ENCODE assay signal across 8 cellular contexts in the genomic region with DNA sequence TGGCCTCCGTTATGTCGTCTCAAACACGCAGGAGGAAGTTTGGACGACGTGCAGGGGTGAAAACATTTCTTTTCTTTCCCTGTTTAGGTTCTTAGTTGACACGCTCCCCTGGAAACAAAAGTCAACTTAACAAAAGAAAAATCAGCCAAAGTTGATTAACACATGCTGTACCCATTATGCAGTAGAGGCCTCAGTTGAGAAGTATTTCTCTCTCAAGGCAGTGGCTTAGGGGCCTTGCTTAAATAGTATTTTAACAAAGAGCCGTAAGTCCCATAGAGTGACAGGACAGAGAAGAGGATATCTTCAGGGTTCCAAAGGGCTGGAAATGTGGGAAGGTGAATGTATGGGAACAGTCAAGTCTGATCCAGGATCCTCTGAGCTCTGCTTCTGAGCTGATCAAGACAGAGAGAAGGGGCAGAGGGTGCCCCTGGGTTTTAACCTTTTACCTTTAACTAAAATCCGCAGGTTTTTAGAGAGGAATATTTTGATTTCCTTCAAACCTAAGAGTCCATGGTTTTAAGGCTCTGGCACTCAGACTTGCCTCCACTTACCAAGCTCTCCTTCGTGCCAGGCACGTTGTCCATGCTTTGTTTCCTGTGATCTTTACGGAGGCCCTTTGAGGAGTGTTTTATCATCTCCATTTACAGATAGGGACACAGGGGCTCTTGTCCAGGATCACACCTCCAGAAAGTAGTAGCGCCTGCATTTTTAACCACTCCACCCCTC. TPM values are rescaled to one million over a fixed set of nuclear protein-coding genes. Genes with fewer than 3 reads are reported as not detected.
DNase-seq lines count a peak whose midpoint lies in the region; ATAC-seq, FAIRE-seq and TF ChIP-seq lines count a peak whose summit lies in the region.

No MANE protein-coding gene starts in this region.

- no peak for TF ChIP-seq CTCF in pancreas (IDR thresholded peaks at IDR 0.05)

- no peak for ATAC-seq in pancreas
- ATAC-seq in HG03039 (IDR thresholded peaks at IDR 0.05; ENCODE audit: unreplicated experiment), result no peak

- H3K9me3 ChIP-seq in CD4-positive, alpha-beta memory T cell (ENCODE audit: control insufficient read depth in 1 of 2, low read length in 2 of 2), result no peaks in the 10 kb centered on the region
- H3K9me3 ChIP-seq in endocrine pancreas (ENCODE audit: control insufficient read depth, low read length) (no peaks in the 10 kb centered on the region), pancreas (no peaks in the 10 kb centered on the region)

- H3K36me3 ChIP-seq in CD4-positive, alpha-beta memory T cell (ENCODE audit: insufficient read depth, low read length), result peaks cover 5% of the 10 kb centered on the region
- H3K36me3 ChIP-seq in endocrine pancreas (ENCODE audit: control insufficient read depth, insufficient read depth, low read length) (no peaks in the 10 kb centered on the region), pancreas (no peaks in the 10 kb centered on the region)

- no peaks in the 10 kb centered on the region for H3K27me3 ChIP-seq in CD4-positive, alpha-beta memory T cell (ENCODE audit: insufficient read depth, low read length)
- H3K27me3 ChIP-seq in endocrine pancreas (ENCODE audit: control insufficient read depth, insufficient read depth, low read length), result no peaks in the 10 kb centered on the region
- H3K27me3 ChIP-seq in pancreas, result no peaks in the 10 kb centered on the region

- peaks cover 26 to 45% (median 35%) of the 10 kb centered on the region in 4 donors for H3K4me1 Mint-ChIP-seq in CD4-positive, alpha-beta memory T cell
- H3K4me1 Mint-ChIP-seq in IgD-negative memory B cell, result peaks cover 26 to 31% (median 29%) of the 10 kb centered on the region in 3 donors

- peak overlapping the region; percentile 99 to 100 (median 99) for H3K27ac Mint-ChIP-seq in CD4-positive, alpha-beta memory T cell
- peak overlapping the region; percentile 100 for H3K27ac Mint-ChIP-seq in IgD-negative memory B cell

- no peak for DNase-seq in CD4-positive, alpha-beta memory T cell
- DNase-seq in pancreas (no peak), HuH-7.5 (ENCODE audit: low spot score) (no peak), NCI-H446 (lab: John Stamatoyannopoulos, UW) (no peak), NCI-H524 (lab: John Stamatoyannopoulos, UW) (no peak)

- peaks cover 0 to 14% of the 10 kb centered on the region in 2 donors for H3K36me3 Mint-ChIP-seq in CD4-positive, alpha-beta memory T cell
- H3K36me3 Mint-ChIP-seq in IgD-negative memory B cell, result peaks cover 30% of the 10 kb centered on the region

- peaks cover 46% of the 10 kb centered on the region for H3K4me1 ChIP-seq in CD4-positive, alpha-beta memory T cell (ENCODE audit: insufficient read depth, low read length)
- H3K4me1 ChIP-seq in endocrine pancreas (ENCODE audit: control insufficient read depth, insufficient read depth, low read length), result no peaks in the 10 kb centered on the region
- H3K4me1 ChIP-seq in pancreas, result peaks cover 0 to 6% (median 0%) of the 10 kb centered on the region in 3 donors

- H3K9me3 Mint-ChIP-seq in CD4-positive, alpha-beta memory T cell, result peaks cover 0 to 2% (median 0%) of the 10 kb centered on the region in 8 donors
- peaks cover 0 to 3% (median 0%) of the 10 kb centered on the region in 3 donors for H3K9me3 Mint-ChIP-seq in IgD-negative memory B cell

- CTCF ChIA-PET in CD4-positive, alpha-beta memory T cell (lab: Charles Lee; ENCODE audit: partially characterized antibody), result interaction anchor here (1.0 to 6.3 kb wide), 6 partner anchors 15 to 287 kb away, joined by 3 to 48 read pairs (median 16); a partner anchor contains a TSS

- POLR2A ChIA-PET in CD4-positive, alpha-beta memory T cell (lab: Charles Lee; ENCODE audit: partially characterized antibody), result interaction anchor here (0.6 to 6.1 kb wide), 15 partner anchors 8 to 668 kb away, joined by 3 to 86 read pairs (median 4); a partner anchor contains a TSS

- H3K4me3 ChIP-seq in CD4-positive, alpha-beta memory T cell (ENCODE audit: low read length in 2 of 2), result peak overlapping the region in 1 of 2 donors; percentile 78
- H3K4me3 ChIP-seq in endocrine pancreas (ENCODE audit: control insufficient read depth, insufficient read depth, low read length) (peak overlapping the region; percentile 31), pancreas (peak overlapping the region in 2 of 4 donors; percentile 18 to 47)

- intact Hi-C loops in CD4-positive, alpha-beta memory T cell (cut with micrococcal nuclease), result loop anchor here (5.0 kb wide), 1 partner anchor 744 kb away; a partner anchor contains a TSS
- intact Hi-C loops in pancreas (cut with DNase I), result no loop called here

- H3K27ac ChIP-seq in CD4-positive, alpha-beta memory T cell (ENCODE audit: low read depth, low read length), result peak overlapping the region; percentile 98
- H3K27ac ChIP-seq in pancreas, result peak overlapping the region; percentile 49 to 94 (median 82)

- H3K9ac ChIP-seq in endocrine pancreas (ENCODE audit: control insufficient read depth, insufficient read depth, low read length), result no peak overlapping the region

- peak overlapping the region; percentile 97 to 100 (median 99) for H3K4me3 Mint-ChIP-seq in CD4-positive, alpha-beta memory T cell
- H3K4me3 Mint-ChIP-seq in IgD-negative memory B cell, result peak overlapping the region; percentile 97 to 100 (median 100)

- no peaks in the 10 kb centered on the region for H3K27me3 Mint-ChIP-seq in CD4-positive, alpha-beta memory T cell
- peaks cover 4% of the 10 kb centered on the region for H3K27me3 Mint-ChIP-seq in IgD-negative memory B cell

- 68 to 69% methylated on average over 12 of the region's 12 CpGs for WGBS in pancreas, 2 donors

- no peak for FAIRE-seq in pancreas (lab: Jason Lieb, UNC)

RNA-seq across cellular contexts. Expression of a gene that starts 0.6 kb away (rescaled TPM):
- 100 to 1,000 TPM; 178 to 181 TPM for total RNA-seq in CD4-positive, alpha-beta memory T cell
- polyA plus RNA-seq in CD4-positive, alpha-beta memory T cell, result 100 to 1,000 TPM; 295 to 703 TPM
- 29,718 TPM for polyA plus RNA-seq in IgD-negative memory B cell
- 1,000 to 10,000 TPM in 1 of 6 donors, 100 to 1,000 TPM in 3, 10 to 100 TPM in 2; 67.2 to 1,206 (median 163) TPM for total RNA-seq in pancreas
- polyA plus RNA-seq in pancreas, result 100 to 1,000 TPM; 138 to 141 TPM

RNA-seq across cellular contexts. Expression of a gene that starts 36.2 kb away (rescaled TPM):
- total RNA-seq in CD4-positive, alpha-beta memory T cell, result 1,000 to 10,000 TPM; 5,260 to 5,575 TPM
- 1,000 to 10,000 TPM; 7,865 to 9,996 TPM for polyA plus RNA-seq in CD4-positive, alpha-beta memory T cell
- polyA plus RNA-seq in IgD-negative memory B cell (7,694 TPM), pancreas (1,000 to 10,000 TPM; 2,004 to 2,138 TPM)
- total RNA-seq in pancreas, result 1,000 to 10,000 TPM; 1,164 to 1,840 (median 1,380) TPM

RNA-seq across cellular contexts. Expression of a gene that starts 55.8 kb away (rescaled TPM):
- 10 to 100 TPM; 53.8 to 59.9 TPM for total RNA-seq in CD4-positive, alpha-beta memory T cell
- 10 to 100 TPM in 1 of 2 donors, under 1 TPM in 1; 0.21 to 30.8 TPM for polyA plus RNA-seq in CD4-positive, alpha-beta memory T cell
- 26.4 TPM for polyA plus RNA-seq in IgD-negative memory B cell
- 10 to 100 TPM in 5 of 6 donors, 1 to 10 TPM in 1; 8.7 to 19.5 (median 12.8) TPM for total RNA-seq in pancreas
- 10 to 100 TPM; 15.8 to 19.9 TPM for polyA plus RNA-seq in pancreas

Comparison
In these comparisons a context has a peak if more than half of its experiments do, and no peak if none do; other contexts are left out.
1. RNA of a gene that starts 0.6 kb away (polyA plus RNA-seq): 29,718 TPM in IgD-negative memory B cell (single experiment); 295 to 703 TPM in CD4-positive, alpha-beta memory T cell and 138 to 141 TPM in pancreas; every median in the first group is over 10 times any median in the second.